In the genomic region with DNA sequence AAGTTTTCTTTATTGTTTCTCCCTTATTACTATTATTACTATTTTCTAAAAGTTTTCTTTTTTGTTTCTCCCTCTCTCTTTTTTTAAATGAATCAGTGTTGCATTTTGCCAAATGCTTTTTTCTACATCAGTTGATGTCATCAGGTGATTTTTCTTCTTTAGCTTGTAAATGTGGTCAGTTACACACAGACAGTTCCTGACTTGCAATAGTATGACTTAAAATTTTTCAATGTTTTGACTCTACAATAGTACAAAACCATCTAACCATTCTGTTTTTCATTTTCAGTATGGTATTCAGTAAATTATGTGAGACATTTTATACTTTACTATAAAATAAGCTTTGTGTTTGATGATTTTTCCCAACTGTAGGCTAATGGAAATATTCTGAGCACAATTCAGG, we compare ENCODE assay signal across 29 cellular contexts.
A peak's percentile ranks its signal among the peaks of the same experiment; 100 is the strongest.
DNase-seq lines count a peak whose midpoint lies in the region; ATAC-seq and FAIRE-seq lines count a peak whose summit lies in the region.
"Had no signal": no experiment of that assay in that cellular context is flagged by ENCODE, and none has a peak within 500 bp of the region (broad histone marks: within the 10 kb centered on the region; RNA-seq: fewer than 3 reads in every experiment).

No MANE protein-coding gene starts in this region.

- no peak for DNase-seq in stimulated activated effector memory CD8-positive, alpha-beta T cell treated with anti-CD3 and anti-CD28 coated beads, Interleukin-12 subunit alpha, Interleukin-12 subunit beta, amount 100 ng/mL, for 72 hours (ENCODE audit: low spot score in 2 of 2)
- DNase-seq in AG08396 (ENCODE audit: low spot score): no peak
- DNase-seq: 8988T; ACHN; AML-193; BE2C; C1 segment of cervical spinal cord; Caco-2; Calu3; CD4-positive, alpha-beta memory T cell; CD4-positive, alpha-beta T cell; CD4-positive, CD25-positive, alpha-beta regulatory T cell; CD8-positive, alpha-beta memory T cell; CD8-positive, alpha-beta T cell; COR-L47; DMS 273 treated with DMSO at 0.1 percent for 48 hours; DMS153; DMS53; DMS79; DMS79 treated with DMSO at 0.1 percent for 48 hours; DND-41; EL had no signal

- no peak overlapping the region for H3K4me3 Mint-ChIP-seq in stimulated activated effector memory CD8-positive, alpha-beta T cell treated with anti-CD3 and anti-CD28 coated beads, Interleukin-12 subunit alpha, Interleukin-12 subunit beta, amount 100 ng/mL, for 72 hours
- H3K4me3 Mint-ChIP-seq: B cell; CD14-positive monocyte; CD4-positive, alpha-beta memory T cell; CD4-positive, alpha-beta T cell; CD4-positive, CD25-positive, alpha-beta regulatory T cell; CD8-positive, alpha-beta memory T cell; CD8-positive, alpha-beta T cell had no signal

- FAIRE-seq in islet of Langerhans (lab: Jason Lieb, UNC): peak; percentile 47
- FAIRE-seq: A204.1, A549, D721Med had no signal

- peaks cover 15% of the 10 kb centered on the region for H3K4me1 Mint-ChIP-seq in stimulated activated effector memory CD8-positive, alpha-beta T cell treated with anti-CD3 and anti-CD28 coated beads, Interleukin-12 subunit alpha, Interleukin-12 subunit beta, amount 100 ng/mL, for 72 hours
- H3K4me1 Mint-ChIP-seq: B cell; CD4-positive, CD25-positive, alpha-beta regulatory T cell; CD8-positive, alpha-beta memory T cell had no signal

- H3K36me3 Mint-ChIP-seq in stimulated activated effector memory CD8-positive, alpha-beta T cell treated with anti-CD3 and anti-CD28 coated beads, Interleukin-12 subunit alpha, Interleukin-12 subunit beta, amount 100 ng/mL, for 72 hours: no peaks in the 10 kb centered on the region
- H3K36me3 Mint-ChIP-seq: CD14-positive monocyte; CD4-positive, alpha-beta memory T cell; CD4-positive, CD25-positive, alpha-beta regulatory T cell; CD8-positive, alpha-beta T cell had no signal

- H3K9me3 Mint-ChIP-seq in stimulated activated effector memory CD8-positive, alpha-beta T cell treated with anti-CD3 and anti-CD28 coated beads, Interleukin-12 subunit alpha, Interleukin-12 subunit beta, amount 100 ng/mL, for 72 hours: peaks cover 2% of the 10 kb centered on the region
- H3K9me3 Mint-ChIP-seq: CD14-positive monocyte; CD4-positive, alpha-beta T cell had no signal

- ATAC-seq in stimulated activated effector memory CD8-positive, alpha-beta T cell treated with anti-CD3 and anti-CD28 coated beads, Interleukin-12 subunit alpha, Interleukin-12 subunit beta, amount 100 ng/mL, for 72 hours: peak; percentile 57
- no peak for ATAC-seq in GM21390 (IDR thresholded peaks at IDR 0.05; ENCODE audit: unreplicated experiment)
- ATAC-seq: A549; CD8-positive, alpha-beta T cell had no signal

- H3K27ac Mint-ChIP-seq in stimulated activated effector memory CD8-positive, alpha-beta T cell treated with anti-CD3 and anti-CD28 coated beads, Interleukin-12 subunit alpha, Interleukin-12 subunit beta, amount 100 ng/mL, for 72 hours: no peak overlapping the region
- H3K27ac Mint-ChIP-seq: B cell; CD14-positive monocyte; CD4-positive, alpha-beta memory T cell; CD4-positive, alpha-beta T cell; CD4-positive, CD25-positive, alpha-beta regulatory T cell; CD8-positive, alpha-beta memory T cell; CD8-positive, alpha-beta T cell had no signal
